Comparison of ENCODE assay signal across 9 cellular contexts in genomic region chr4:77697860-77698599, GRCh38.
DNase-seq lines count a peak whose midpoint lies in the region; ATAC-seq and TF ChIP-seq lines count a peak whose summit lies in the region.
"Had no signal": no experiment of that assay in that cellular context is flagged by ENCODE, and none has a peak within 500 bp of the region (broad histone marks: within the 10 kb centered on the region; RNA-seq: fewer than 3 reads in every experiment).

No MANE protein-coding gene starts in this region.

- no peaks in the 10 kb centered on the region for H3K27me3 ChIP-seq in brain microvascular endothelial cell (replicated peaks)

- in situ Hi-C loops in brain microvascular endothelial cell (cut with HindIII; ENCODE audit: low pct_ligation_motif_present, low sequenced_read_pairs), result no loop called here

- H3K4me3 ChIP-seq in NB4 (ENCODE audit: low read depth, low read length) (no peak overlapping the region), brain microvascular endothelial cell (ENCODE audit: low read depth, low read length) (no peak overlapping the region)

- ATAC-seq in left colon, result peak; percentile 97
- ATAC-seq in HG02759 (IDR thresholded peaks at IDR 0.05; ENCODE audit: unreplicated experiment), result no peak
- no peak for ATAC-seq in activated T-cell treated with anti-CD3 and anti-CD28 coated beads, Interleukin-2, amount 50 U/mL, for 4 hours

- H3K4me1 Mint-ChIP-seq in activated T-cell treated with anti-CD3 and anti-CD28 coated beads, Interleukin-2, amount 50 U/mL, for 4 hours (ENCODE audit: low read depth), result no peaks in the 10 kb centered on the region
- H3K4me1 Mint-ChIP-seq: B cell had no signal

- no peaks in the 10 kb centered on the region for H3K9me3 Mint-ChIP-seq in activated T-cell treated with anti-CD3 and anti-CD28 coated beads, Interleukin-2, amount 50 U/mL, for 4 hours

- DNase-seq in NCI-H1092 treated with DMSO at 0.1 percent for 48 hours (lab: John Stamatoyannopoulos, UW) (peak; percentile 27), NCI-H1092 (lab: John Stamatoyannopoulos, UW) (no peak), NB4 (ENCODE audit: low read depth) (peak; percentile 44), brain microvascular endothelial cell (peak; percentile 68), left colon (peak; percentile 51 to 54), NCI-H446 (lab: John Stamatoyannopoulos, UW) (no peak)
- DNase-seq in activated T-cell treated with anti-CD3 and anti-CD28 coated beads, Interleukin-2, amount 50 U/mL, for 4 hours, result no peak

- TF ChIP-seq CTCF in NB4 (IDR thresholded peaks at IDR 0.05; ENCODE audit: low read depth, low read length) (peak; percentile 11), brain microvascular endothelial cell (IDR thresholded peaks at IDR 0.05; ENCODE audit: low read depth, low read length, missing control alignments) (peak; percentile 82)

- intact Hi-C loops in left colon (cut with DNase I, micrococcal nuclease), result no loop called here

- TF ChIP-seq POLR2A in NB4 (IDR thresholded peaks at IDR 0.05; ENCODE audit: extremely low read depth, insufficient read length), result no peak

- no peaks in the 10 kb centered on the region for H3K36me3 ChIP-seq in brain microvascular endothelial cell (replicated peaks)

- no peaks in the 10 kb centered on the region for H3K27me3 Mint-ChIP-seq in activated T-cell treated with anti-CD3 and anti-CD28 coated beads, Interleukin-2, amount 50 U/mL, for 4 hours (ENCODE audit: low read depth)
- H3K27me3 Mint-ChIP-seq: B cell had no signal

- peaks cover 2% of the 10 kb centered on the region for H3K36me3 Mint-ChIP-seq in activated T-cell treated with anti-CD3 and anti-CD28 coated beads, Interleukin-2, amount 50 U/mL, for 4 hours (ENCODE audit: insufficient read depth)

- H3K4me3 Mint-ChIP-seq in activated T-cell treated with anti-CD3 and anti-CD28 coated beads, Interleukin-2, amount 50 U/mL, for 4 hours, result no peak overlapping the region
- H3K4me3 Mint-ChIP-seq: B cell had no signal

- H3K27ac ChIP-seq in brain microvascular endothelial cell, result no peak overlapping the region

Comparison
In these comparisons a context has a peak if more than half of its experiments do, and no peak if none do; other contexts are left out.
1. DNase-seq: peak in NCI-H1092 treated with DMSO at 0.1 percent for 48 hours (single experiment), NB4 (single experiment), brain microvascular endothelial cell (single experiment) and left colon (2 of 2); none in NCI-H1092 (single experiment), activated T-cell treated with anti-CD3 and anti-CD28 coated beads, Interleukin-2, amount 50 U/mL, for 4 hours (single experiment) and NCI-H446 (0 of 2).